ENCODE assay signal across 1 cellular context in genomic region chr2:217216316-217216715, GRCh38.
TF ChIP-seq lines count a peak whose summit lies in the region.

No MANE protein-coding gene starts in this region.

TF ChIP-seq in GM23338, 12 proteins besides CTCF, POLR2A, EP300 and RAD21 (continued from another document):
- TF ChIP-seq NANOG (IDR thresholded peaks at IDR 0.05; ENCODE audit: borderline replicate concordance) (no peak), ZNF114 (CRISPR knock-in tag; IDR thresholded peaks at IDR 0.05) (no peak), CREB1 (CRISPR knock-in tag; IDR thresholded peaks at IDR 0.05; ENCODE audit: low read depth) (no peak), ZNF331 (CRISPR knock-in tag; IDR thresholded peaks at IDR 0.05; ENCODE audit: low read depth) (no peak), JUNB (IDR thresholded peaks at IDR 0.05; ENCODE audit: unreplicated experiment) (no peak), STAT1 (IDR thresholded peaks at IDR 0.05; ENCODE audit: unreplicated experiment) (no peak)
- TF ChIP-seq, protein P1, sequence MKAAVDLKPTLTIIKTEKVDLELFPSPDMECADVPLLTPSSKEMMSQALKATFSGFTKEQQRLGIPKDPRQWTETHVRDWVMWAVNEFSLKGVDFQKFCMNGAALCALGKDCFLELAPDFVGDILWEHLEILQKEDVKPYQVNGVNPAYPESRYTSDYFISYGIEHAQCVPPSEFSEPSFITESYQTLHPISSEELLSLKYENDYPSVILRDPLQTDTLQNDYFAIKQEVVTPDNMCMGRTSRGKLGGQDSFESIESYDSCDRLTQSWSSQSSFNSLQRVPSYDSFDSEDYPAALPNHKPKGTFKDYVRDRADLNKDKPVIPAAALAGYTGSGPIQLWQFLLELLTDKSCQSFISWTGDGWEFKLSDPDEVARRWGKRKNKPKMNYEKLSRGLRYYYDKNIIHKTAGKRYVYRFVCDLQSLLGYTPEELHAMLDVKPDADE (IDR thresholded peaks at IDR 0.05): no peak
- TF ChIP-seq, protein P2, sequence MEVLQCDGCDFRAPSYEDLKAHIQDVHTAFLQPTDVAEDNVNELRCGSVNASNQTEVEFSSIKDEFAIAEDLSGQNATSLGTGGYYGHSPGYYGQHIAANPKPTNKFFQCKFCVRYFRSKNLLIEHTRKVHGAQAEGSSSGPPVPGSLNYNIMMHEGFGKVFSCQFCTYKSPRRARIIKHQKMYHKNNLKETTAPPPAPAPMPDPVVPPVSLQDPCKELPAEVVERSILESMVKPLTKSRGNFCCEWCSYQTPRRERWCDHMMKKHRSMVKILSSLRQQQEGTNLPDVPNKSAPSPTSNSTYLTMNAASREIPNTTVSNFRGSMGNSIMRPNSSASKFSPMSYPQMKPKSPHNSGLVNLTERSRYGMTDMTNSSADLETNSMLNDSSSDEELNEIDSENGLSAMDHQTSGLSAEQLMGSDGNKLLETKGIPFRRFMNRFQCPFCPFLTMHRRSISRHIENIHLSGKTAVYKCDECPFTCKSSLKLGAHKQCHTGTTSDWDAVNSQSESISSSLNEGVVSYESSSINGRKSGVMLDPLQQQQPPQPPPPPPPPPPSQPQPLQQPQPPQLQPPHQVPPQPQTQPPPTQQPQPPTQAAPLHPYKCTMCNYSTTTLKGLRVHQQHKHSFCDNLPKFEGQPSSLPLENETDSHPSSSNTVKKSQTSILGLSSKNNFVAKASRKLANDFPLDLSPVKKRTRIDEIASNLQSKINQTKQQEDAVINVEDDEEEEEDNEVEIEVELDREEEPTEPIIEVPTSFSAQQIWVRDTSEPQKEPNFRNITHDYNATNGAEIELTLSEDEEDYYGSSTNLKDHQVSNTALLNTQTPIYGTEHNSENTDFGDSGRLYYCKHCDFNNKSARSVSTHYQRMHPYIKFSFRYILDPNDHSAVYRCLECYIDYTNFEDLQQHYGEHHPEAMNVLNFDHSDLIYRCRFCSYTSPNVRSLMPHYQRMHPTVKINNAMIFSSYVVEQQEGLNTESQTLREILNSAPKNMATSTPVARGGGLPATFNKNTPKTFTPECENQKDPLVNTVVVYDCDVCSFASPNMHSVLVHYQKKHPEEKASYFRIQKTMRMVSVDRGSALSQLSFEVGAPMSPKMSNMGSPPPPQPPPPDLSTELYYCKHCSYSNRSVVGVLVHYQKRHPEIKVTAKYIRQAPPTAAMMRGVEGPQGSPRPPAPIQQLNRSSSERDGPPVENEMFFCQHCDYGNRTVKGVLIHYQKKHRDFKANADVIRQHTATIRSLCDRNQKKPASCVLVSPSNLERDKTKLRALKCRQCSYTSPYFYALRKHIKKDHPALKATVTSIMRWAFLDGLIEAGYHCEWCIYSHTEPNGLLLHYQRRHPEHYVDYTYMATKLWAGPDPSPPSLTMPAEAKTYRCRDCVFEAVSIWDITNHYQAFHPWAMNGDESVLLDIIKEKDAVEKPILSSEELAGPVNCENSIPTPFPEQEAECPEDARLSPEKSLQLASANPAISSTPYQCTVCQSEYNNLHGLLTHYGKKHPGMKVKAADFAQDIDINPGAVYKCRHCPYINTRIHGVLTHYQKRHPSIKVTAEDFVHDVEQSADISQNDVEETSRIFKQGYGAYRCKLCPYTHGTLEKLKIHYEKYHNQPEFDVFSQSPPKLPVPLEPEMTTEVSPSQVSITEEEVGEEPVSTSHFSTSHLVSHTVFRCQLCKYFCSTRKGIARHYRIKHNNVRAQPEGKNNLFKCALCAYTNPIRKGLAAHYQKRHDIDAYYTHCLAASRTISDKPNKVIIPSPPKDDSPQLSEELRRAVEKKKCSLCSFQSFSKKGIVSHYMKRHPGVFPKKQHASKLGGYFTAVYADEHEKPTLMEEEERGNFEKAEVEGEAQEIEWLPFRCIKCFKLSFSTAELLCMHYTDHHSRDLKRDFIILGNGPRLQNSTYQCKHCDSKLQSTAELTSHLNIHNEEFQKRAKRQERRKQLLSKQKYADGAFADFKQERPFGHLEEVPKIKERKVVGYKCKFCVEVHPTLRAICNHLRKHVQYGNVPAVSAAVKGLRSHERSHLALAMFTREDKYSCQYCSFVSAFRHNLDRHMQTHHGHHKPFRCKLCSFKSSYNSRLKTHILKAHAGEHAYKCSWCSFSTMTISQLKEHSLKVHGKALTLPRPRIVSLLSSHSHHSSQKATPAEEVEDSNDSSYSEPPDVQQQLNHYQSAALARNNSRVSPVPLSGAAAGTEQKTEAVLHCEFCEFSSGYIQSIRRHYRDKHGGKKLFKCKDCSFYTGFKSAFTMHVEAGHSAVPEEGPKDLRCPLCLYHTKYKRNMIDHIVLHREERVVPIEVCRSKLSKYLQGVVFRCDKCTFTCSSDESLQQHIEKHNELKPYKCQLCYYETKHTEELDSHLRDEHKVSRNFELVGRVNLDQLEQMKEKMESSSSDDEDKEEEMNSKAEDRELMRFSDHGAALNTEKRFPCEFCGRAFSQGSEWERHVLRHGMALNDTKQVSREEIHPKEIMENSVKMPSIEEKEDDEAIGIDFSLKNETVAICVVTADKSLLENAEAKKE (CRISPR knock-in tag; IDR thresholded peaks at IDR 0.05): no peak
